Comparison of ENCODE assay signal across 8 cellular contexts in genomic region chr6:53547166-53547814, GRCh38. TPM values are rescaled to one million over a fixed set of nuclear protein-coding genes. Genes with fewer than 3 reads are reported as not detected.
DNase-seq lines count a peak whose midpoint lies in the region; ATAC-seq and TF ChIP-seq lines count a peak whose summit lies in the region.

No MANE protein-coding gene starts in this region.

- ATAC-seq in GM21360 (IDR thresholded peaks at IDR 0.05; ENCODE audit: unreplicated experiment) (peak; percentile 6), left colon (peak; percentile 10), thoracic aorta (ENCODE audit: insufficient number of reproducible peaks, low FRiP score, low read depth) (peak; percentile 10), esophagus mucosa (no peak)

- TF ChIP-seq CTCF in C4-2B (conservative IDR thresholded peaks at IDR 0.05) (no peak), thoracic aorta (IDR thresholded peaks at IDR 0.05) (no peak)

- DNase-seq in HT-29 (ENCODE audit: low spot score) (peak; percentile 30), adipocyte (ENCODE audit: low read depth) (peak; percentile 10), left colon (peak in 1 of 2 donors; percentile 40), thoracic aorta (ENCODE audit: low spot score) (no peak)
- DNase-seq in stimulated activated CD4-positive, alpha-beta T cell treated with anti-CD3 and anti-CD28 coated beads, Interleukin-4, amount 100 ng/mL, for 24 hours, result no peak

- H3K27ac ChIP-seq in C4-2B, result peak overlapping the region; percentile 80
- H3K27ac ChIP-seq in thoracic aorta, result peak overlapping the region; percentile 31 to 80

- peaks cover 34% of the 10 kb centered on the region for H3K4me1 ChIP-seq in adipocyte (ENCODE audit: control insufficient read depth, insufficient read depth, low read length)
- H3K4me1 ChIP-seq in thoracic aorta (ENCODE audit: control insufficient read depth in 1 of 2, low read depth in 2 of 2), result peaks cover 15 to 31% of the 10 kb centered on the region in 2 donors

- H3K9me3 ChIP-seq in adipocyte (ENCODE audit: control insufficient read depth, low read length), result no peaks in the 10 kb centered on the region
- H3K9me3 ChIP-seq in thoracic aorta, result no peaks in the 10 kb centered on the region

- H3K36me3 ChIP-seq in adipocyte (ENCODE audit: control insufficient read depth, insufficient read depth, low read length, severe bottlenecking), result no peaks in the 10 kb centered on the region
- H3K36me3 ChIP-seq in thoracic aorta, result no peaks in the 10 kb centered on the region

- intact Hi-C loops in left colon (cut with DNase I, micrococcal nuclease), result no loop called here

- H3K27me3 ChIP-seq in adipocyte (replicated peaks; ENCODE audit: control insufficient read depth, insufficient read depth, low read length) (no peaks in the 10 kb centered on the region), thoracic aorta (replicated peaks; ENCODE audit: insufficient read depth) (no peaks in the 10 kb centered on the region)

- H3K4me3 ChIP-seq in adipocyte (ENCODE audit: low read length) (peak overlapping the region; percentile 83), thoracic aorta (peak overlapping the region; percentile 74)

- H3K9ac ChIP-seq in adipocyte (ENCODE audit: low read length), result peak overlapping the region; percentile 81

RNA-seq across cellular contexts. Expression of gene GCLC, which starts 2.4 kb away (rescaled TPM):
- total RNA-seq in HT-29 (2014; rRNA removed; shearing (Covaris generic)), result 39.1 and 39.8 TPM in 2 replicates
- total RNA-seq in left colon (10 to 100 TPM; 37.1 to 47.5 TPM), thoracic aorta (10 to 100 TPM; 26.5 to 29.6 TPM), esophagus mucosa (24.5 TPM)

Comparison
In these comparisons a context has a peak if more than half of its experiments do, and no peak if none do; other contexts are left out.
1. DNase-seq: peak in HT-29 (single experiment) and adipocyte (single experiment); none in thoracic aorta (single experiment) and stimulated activated CD4-positive, alpha-beta T cell treated with anti-CD3 and anti-CD28 coated beads, Interleukin-4, amount 100 ng/mL, for 24 hours (single experiment).